ENCODE assay signal across 18 cellular contexts in genomic region chr10:46315071-46315860, GRCh38. TPM values are rescaled to one million over a fixed set of nuclear protein-coding genes. Genes with fewer than 3 reads are reported as not detected.
DNase-seq lines count a peak whose midpoint lies in the region; ATAC-seq and TF ChIP-seq lines count a peak whose summit lies in the region.
"Not testable (repeated sequence)": the region's sequence is repeated elsewhere in the genome, so short reads cannot be mapped to it uniquely, and the experiment has no call there.
"Had no signal": no experiment of that assay in that cellular context is flagged by ENCODE, and none has a peak within 500 bp of the region (broad histone marks: within the 10 kb centered on the region; RNA-seq: fewer than 3 reads in every experiment).

No MANE protein-coding gene starts in this region.

- DNase-seq in AG08396 (ENCODE audit: low spot score): peak; percentile 62
- DNase-seq in GM23248: peak; percentile 68
- peak; percentile 3 for DNase-seq in NCI-H748 (lab: John Stamatoyannopoulos, UW; ENCODE audit: unreplicated experiment)
- DNase-seq in brain microvascular endothelial cell: peak; percentile 29
- peak; percentile 39 for DNase-seq in fibroblast of the aortic adventitia (ENCODE audit: low read depth)
- peak; percentile 24 for DNase-seq in kidney glomerular epithelial cell (lab: John Stamatoyannopoulos, UW)
- DNase-seq in mucosa of gallbladder (ENCODE audit: low spot score): peak; percentile 67
- DNase-seq in stimulated activated naive CD8-positive, alpha-beta T cell treated with anti-CD3 and anti-CD28 coated beads, Interleukin-15, amount 100 ng/mL, for 72 hours: not testable (repeated sequence)

- H3K4me2 ChIP-seq in GM23248 (ENCODE audit: unreplicated experiment): peak overlapping the region; percentile 32

- 0 out of 2 replicates have a peak overlapping the region, but pooled peaks have one; percentile 14 for H3K9ac ChIP-seq in GM23248

- H3K79me2 ChIP-seq in GM23248 (ENCODE audit: insufficient read depth): not testable (repeated sequence)

- not testable (repeated sequence) for H3K9me2 ChIP-seq in GM23248 (ENCODE audit: insufficient read depth)

- not testable (repeated sequence) for TF ChIP-seq CTCF in brain microvascular endothelial cell (IDR thresholded peaks at IDR 0.05; ENCODE audit: low read depth, low read length, missing control alignments); fibroblast of the aortic adventitia (IDR thresholded peaks at IDR 0.05; ENCODE audit: insufficient read depth, low read length)

- ATAC-seq in stimulated activated naive CD8-positive, alpha-beta T cell treated with anti-CD3 and anti-CD28 coated beads, Interleukin-15, amount 100 ng/mL, for 72 hours: peak; percentile 6

- not testable (repeated sequence) for H3K9me3 Mint-ChIP-seq in stimulated activated naive CD8-positive, alpha-beta T cell treated with anti-CD3 and anti-CD28 coated beads, Interleukin-15, amount 100 ng/mL, for 72 hours

- not testable (repeated sequence) for H3K4me3 Mint-ChIP-seq in stimulated activated naive CD8-positive, alpha-beta T cell treated with anti-CD3 and anti-CD28 coated beads, Interleukin-15, amount 100 ng/mL, for 72 hours

- not testable (repeated sequence) for H3K27ac ChIP-seq in GM23248, brain microvascular endothelial cell

- H3K36me3 ChIP-seq in GM23248 (ENCODE audit: low read depth); brain microvascular endothelial cell (replicated peaks): not testable (repeated sequence)

- 48 to 51% methylated on average over 10 of the region's 10 CpGs for WGBS in GM23248 (ENCODE audit: low coverage in 1 of 2, low lambda C conversion rate in 2 of 2, missing lambda C conversion rate in 2 of 2), 2 experiments

- H3K27me3 ChIP-seq in GM23248 (replicated peaks; ENCODE audit: insufficient read depth); brain microvascular endothelial cell (replicated peaks): not testable (repeated sequence)

- not testable (repeated sequence) for H2AFZ ChIP-seq in GM23248

- H3K27ac Mint-ChIP-seq in stimulated activated naive CD8-positive, alpha-beta T cell treated with anti-CD3 and anti-CD28 coated beads, Interleukin-15, amount 100 ng/mL, for 72 hours: peak overlapping the region in 1 of 2 donors; percentile 9

- peaks cover 15% of the 10 kb centered on the region for H3K4me1 ChIP-seq in GM23248 (ENCODE audit: insufficient read depth)

- in situ Hi-C loops in GM23248 (cut with MboI); brain microvascular endothelial cell (cut with HindIII; ENCODE audit: low pct_ligation_motif_present, low sequenced_read_pairs): not testable (repeated sequence)

- H4K20me1 ChIP-seq in GM23248 (ENCODE audit: insufficient read depth): not testable (repeated sequence)

- H3F3A ChIP-seq in GM23248 (ENCODE audit: insufficient read depth): not testable (repeated sequence)

- H3K27me3 Mint-ChIP-seq in stimulated activated naive CD8-positive, alpha-beta T cell treated with anti-CD3 and anti-CD28 coated beads, Interleukin-15, amount 100 ng/mL, for 72 hours: not testable (repeated sequence)

- not testable (repeated sequence) for H3K4me3 ChIP-seq in GM23248; brain microvascular endothelial cell (ENCODE audit: low read depth, low read length); fibroblast of the aortic adventitia (ENCODE audit: low read depth, low read length)

- not testable (repeated sequence) for H3K4me1 Mint-ChIP-seq in stimulated activated naive CD8-positive, alpha-beta T cell treated with anti-CD3 and anti-CD28 coated beads, Interleukin-15, amount 100 ng/mL, for 72 hours

- H3K9me3 ChIP-seq in GM23248 (ENCODE audit: low read depth): not testable (repeated sequence)

RNA-seq across cellular contexts. Expression of gene ANTXRL, which starts 28.5 kb away (rescaled TPM):
- total RNA-seq in GM23248 (2014; rRNA removed; shearing (Covaris generic)): not detected in 2 replicates
- not detected in 2 replicates for polyA plus RNA-seq in GM23248 (2016; fragmentation: Nextera tagmentation; extraction: Ambion mirVana)
- total RNA-seq in fibroblast of the aortic adventitia (ENCODE audit: low replicate concordance): not detected in 2 replicates
- not detected for total RNA-seq in mucosa of gallbladder
- total RNA-seq: A673; activated CD4-positive, alpha-beta memory T cell treated with anti-CD3 and anti-CD28 coated beads for 36 hours; Daoy; glomerular endothelial cell; MCF 10A; myocyte; SJCRH30; T-helper 17 cell; temporal lobe had no signal
- polyA plus RNA-seq: aorta had no signal
